8 cellular contexts compared by ENCODE assay signal in the genomic region with DNA sequence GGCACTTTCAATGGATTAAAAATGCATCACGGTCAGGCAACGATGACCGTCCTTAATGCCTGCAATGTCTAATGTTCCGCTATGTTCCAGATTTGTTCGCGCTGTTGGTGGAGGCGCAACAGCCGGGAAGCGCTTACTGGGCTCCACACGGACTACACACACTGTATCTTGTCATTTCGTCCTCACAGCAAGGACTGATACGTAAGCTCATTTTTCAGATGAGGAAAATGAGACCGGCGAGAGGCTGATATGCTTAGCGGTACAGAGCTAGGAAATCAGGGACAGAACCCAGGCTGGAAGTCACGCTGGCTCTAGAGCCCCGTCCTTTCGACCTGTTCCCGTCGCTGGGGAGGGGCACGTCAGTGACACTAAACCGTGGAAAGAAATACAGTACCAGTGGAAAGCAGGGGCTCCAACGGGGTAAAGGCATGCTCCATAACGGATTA. TPM values are rescaled to one million over a fixed set of nuclear protein-coding genes. Genes with fewer than 3 reads are reported as not detected.
A peak's percentile ranks its signal among the peaks of the same experiment; 100 is the strongest.
DNase-seq lines count a peak whose midpoint lies in the region; ATAC-seq and TF ChIP-seq lines count a peak whose summit lies in the region.

No MANE protein-coding gene starts in this region.

- RAD21 ChIA-PET in HCT116 (lab: Charles Lee; ENCODE audit: low non-redundant PET in 1 of 2, low total read pairs in 2 of 2, uncharacterized antibody in 2 of 2, unreplicated experiment in 2 of 2) = no interaction called here

- H3K4me1 ChIP-seq in HCT116 (ENCODE audit: control insufficient read depth in 1 of 2, insufficient read depth in 2 of 2, low read length in 2 of 2) = peaks cover 9 to 21% of the 10 kb centered on the region in 2 experiments; a peak in 3 of 4 replicates
- H3K4me1 ChIP-seq in MM.1S (ENCODE audit: low read length) = peaks cover 6% of the 10 kb centered on the region; the same call in 1 of the 2 replicates

- H3K9me2 ChIP-seq in HCT116 (ENCODE audit: insufficient read depth) (no peaks in the 10 kb centered on the region), MM.1S (replicated peaks; ENCODE audit: insufficient read depth, low read length) (no peaks in the 10 kb centered on the region)

- ATAC-seq in HCT116 (peak; percentile 50), left colon (peak; percentile 46)

- H3K4me3 ChIP-seq in HCT116 (replicated peaks in 1 of 2; ENCODE audit: low read depth in 1 of 2, low read length in 2 of 2) (peak overlapping the region; percentile 76 to 85), MM.1S (ENCODE audit: low read length) (peak overlapping the region; percentile 81), coronary artery (peak overlapping the region; percentile 90)

- H3K9me3 ChIP-seq in HCT116 (ENCODE audit: control insufficient read depth in 1 of 2, insufficient read depth in 1 of 2, low read depth in 1 of 2, low read length in 2 of 2) (no peaks in the 10 kb centered on the region), MM.1S (replicated peaks; ENCODE audit: insufficient read depth, low read length) (no peaks in the 10 kb centered on the region)

- BruUV-seq in HCT116 (replicated peaks; lab: Mats Ljungman, UMichigan) = TSS peak; percentile 65

- TF ChIP-seq POLR2A in HCT116 (IDR thresholded peaks at IDR 0.05; ENCODE audit: borderline replicate concordance, extremely low read depth, insufficient read depth, insufficient read length) = no peak

- peaks cover 7% of the 10 kb centered on the region for H3F3A ChIP-seq in MM.1S (ENCODE audit: insufficient read depth, low read length)

- H4K20me1 ChIP-seq in HCT116 (ENCODE audit: insufficient read depth) = no peaks in the 10 kb centered on the region
- H4K20me1 ChIP-seq in MM.1S (ENCODE audit: insufficient read depth, low read length) = no peaks in the 10 kb centered on the region

- POLR2A ChIA-PET in HCT116 (lab: Charles Lee) = interaction anchor here (0.6 kb wide), 1 partner anchor 34 kb away, joined by 3 read pairs; no protein-coding TSS in a partner anchor

- TF ChIP-seq RAD21 in HCT116 (IDR thresholded peaks at IDR 0.05; ENCODE audit: low read depth) = no peak

- intact Hi-C loops in HCT116 (cut with micrococcal nuclease) (no loop called here), left colon (cut with DNase I, micrococcal nuclease) (no loop called here)

- DNase-seq in NCI-H524 (lab: John Stamatoyannopoulos, UW) (peak; percentile 41 to 60), NCI-H524 treated with DMSO at 0.1 percent for 48 hours (lab: John Stamatoyannopoulos, UW) (no peak), HCT116 (ENCODE audit: low read depth, low spot score) (no peak), MM.1S (peak; percentile 54), T-helper 2 cell (peak in 3 of 5 experiments; percentile 17 to 68 (median 26)), coronary artery (ENCODE audit: low spot score) (no peak), left colon (no peak)
- peak in 2 of 3 experiments; percentile 13 to 14 for DNase-seq in stimulated activated CD4-positive, alpha-beta T cell treated with anti-CD3 and anti-CD28 coated beads, TNF-alpha, amount 100 ng/mL, for 4 hours (ENCODE audit: low read depth in 3 of 3)

- H3K4me2 ChIP-seq in HCT116 (ENCODE audit: low read length) (peak overlapping the region; percentile 89), MM.1S (ENCODE audit: low read depth, low read length) (peak overlapping the region; percentile 87)

- peak overlapping the region; percentile 66 for H3K9ac ChIP-seq in HCT116 (ENCODE audit: low read length)
- H3K9ac ChIP-seq in MM.1S (ENCODE audit: low read length) = peak overlapping the region; percentile 54

- H3K36me3 ChIP-seq in HCT116 (ENCODE audit: control insufficient read depth in 1 of 2, insufficient read depth in 2 of 2, low read length in 2 of 2) (no peaks in the 10 kb centered on the region), MM.1S (replicated peaks; ENCODE audit: insufficient read depth, low read length) (no peaks in the 10 kb centered on the region)

- peak overlapping the region; percentile 93 for H2AFZ ChIP-seq in HCT116 (ENCODE audit: low read depth, low read length, poor library complexity, severe bottlenecking)
- peak overlapping the region; percentile 79 for H2AFZ ChIP-seq in MM.1S (ENCODE audit: low read length)

- TF ChIP-seq CTCF in HCT116 (IDR thresholded peaks at IDR 0.05 in 2 of 3, conservative IDR thresholded peaks at IDR 0.05 in 1 of 3; ENCODE audit: borderline replicate concordance in 1 of 3, insufficient read depth in 1 of 3, low read depth in 2 of 3, low read length in 2 of 3) = no peak
- no peak for TF ChIP-seq CTCF in MM.1S (IDR thresholded peaks at IDR 0.05; ENCODE audit: low read length)
- TF ChIP-seq CTCF in coronary artery (IDR thresholded peaks at IDR 0.05) = no peak

- H3K27me3 ChIP-seq in HCT116 (ENCODE audit: insufficient read depth, low read length) = no peaks in the 10 kb centered on the region
- no peaks in the 10 kb centered on the region for H3K27me3 ChIP-seq in MM.1S (replicated peaks; ENCODE audit: insufficient read depth, low read length)

- CTCF ChIA-PET in HCT116 (lab: Charles Lee) = interaction anchor here (1.0 kb wide), 1 partner anchor 50 kb away, joined by 3 read pairs; no protein-coding TSS in a partner anchor

- H3K27ac ChIP-seq in HCT116 (ENCODE audit: low read depth, low read length) (peak overlapping the region; percentile 95), MM.1S (ENCODE audit: low read length) (peak overlapping the region; percentile 20; the same call in 1 of the 2 replicates), coronary artery (peak overlapping the region; percentile 97 to 98)

- H3K79me2 ChIP-seq in HCT116 (ENCODE audit: insufficient read depth, low read length) (no peaks in the 10 kb centered on the region), MM.1S (ENCODE audit: low read length) (no peaks in the 10 kb centered on the region)

TF ChIP-seq in HCT116, 20 proteins besides CTCF, POLR2A, EP300 and RAD21:
- TF ChIP-seq FOSL1 (IDR thresholded peaks at IDR 0.05; ENCODE audit: low read depth) (no peak), CBX3 (IDR thresholded peaks at IDR 0.05; ENCODE audit: low read depth) (no peak)

RNA-seq across cellular contexts. Expression of a gene that starts 0.7 kb away (rescaled TPM):
- total RNA-seq in HCT116 (2021; ENCODE audit: unreplicated experiment) (5.4 TPM), left colon (10 to 100 TPM; 12.3 to 25.5 TPM)
- 3.4 and 4.4 TPM in 2 replicates for polyA plus RNA-seq in HCT116 (2012)

Comparison
In these comparisons a context has a peak if more than half of its experiments do, and no peak if none do; other contexts are left out.
1. DNase-seq: peak in NCI-H524 (2 of 2), MM.1S (single experiment), T-helper 2 cell (3 of 5) and stimulated activated CD4-positive, alpha-beta T cell treated with anti-CD3 and anti-CD28 coated beads, TNF-alpha, amount 100 ng/mL, for 4 hours (2 of 3); none in NCI-H524 treated with DMSO at 0.1 percent for 48 hours (single experiment), HCT116 (single experiment), coronary artery (single experiment) and left colon (0 of 2).
2. H3K27ac ChIP-seq: peak in every context shown above with its lines; median percentile 98 in coronary artery; 95 in HCT116; 20 in MM.1S.
3. Peak in every context shown above with its lines, with median percentiles within 50 percentile points of each other: H3K4me3 ChIP-seq.